Comparison of ENCODE assay signal across 7 cellular contexts in the genomic region with DNA sequence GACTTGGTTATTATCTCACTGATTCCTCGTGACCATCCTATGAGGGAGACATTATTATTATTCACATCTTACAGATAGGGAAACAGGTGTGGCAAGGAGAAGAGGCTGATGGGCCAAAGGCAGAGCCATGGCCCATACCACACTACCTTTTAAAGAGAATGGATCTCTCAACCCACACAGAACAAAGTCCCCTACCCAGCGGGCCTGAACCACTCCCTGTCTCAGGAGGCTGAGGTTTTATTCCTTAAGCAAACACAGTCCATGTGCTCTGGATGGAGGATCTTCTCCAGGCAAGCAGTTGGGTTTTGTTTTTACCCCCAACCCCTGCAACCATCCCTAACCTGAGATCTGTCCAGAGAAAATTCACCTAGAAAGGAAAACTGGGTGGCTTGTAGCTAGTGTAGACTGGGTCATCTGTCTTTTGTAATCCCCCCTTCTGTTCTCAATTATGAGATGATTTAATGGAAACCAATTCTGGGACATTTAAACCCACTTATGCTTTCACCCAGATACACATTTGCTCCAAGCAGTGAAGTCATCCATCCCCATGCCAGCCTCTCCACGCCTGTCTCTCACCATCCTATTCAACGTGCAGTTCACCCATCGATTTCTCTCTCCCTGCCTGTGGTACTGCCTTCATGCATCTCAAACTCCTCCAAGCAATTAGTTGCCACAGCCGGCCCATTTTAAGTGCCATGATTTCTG. TPM values are rescaled to one million over a fixed set of nuclear protein-coding genes. Genes with fewer than 3 reads are reported as not detected.
DNase-seq lines count a peak whose midpoint lies in the region; ATAC-seq and TF ChIP-seq lines count a peak whose summit lies in the region.

No MANE protein-coding gene starts in this region.

- DNase-seq in GM23248, result no peak
- no peak for DNase-seq in PC-9
- DNase-seq in endodermal cell, result no peak
- DNase-seq in AML-193 (lab: John Stamatoyannopoulos, UW), result no peak
- DNase-seq in NCI-H1092 (lab: John Stamatoyannopoulos, UW), result no peak

- H2AFZ ChIP-seq in GM23248, result peak overlapping the region; percentile 94; the same call in 1 of the 2 replicates
- peak overlapping the region; percentile 82 for H2AFZ ChIP-seq in PC-9

- H3K4me3 Mint-ChIP-seq in endodermal cell, result no peak overlapping the region

- no peaks in the 10 kb centered on the region for H4K20me1 ChIP-seq in GM23248 (ENCODE audit: insufficient read depth)
- no peaks in the 10 kb centered on the region for H4K20me1 ChIP-seq in PC-9 (ENCODE audit: insufficient read depth)

- H3K27me3 ChIP-seq in GM23248 (replicated peaks; ENCODE audit: insufficient read depth) (no peaks in the 10 kb centered on the region), PC-9 (ENCODE audit: insufficient read depth, low read depth) (no peaks in the 10 kb centered on the region), endodermal cell (ENCODE audit: control insufficient read depth, insufficient read depth, low read length, poor library complexity, severe bottlenecking) (peaks cover 13% of the 10 kb centered on the region), skeletal muscle satellite cell (ENCODE audit: control insufficient read depth, insufficient read depth, low read length) (no peaks in the 10 kb centered on the region)

- peaks cover 35% of the 10 kb centered on the region for H3K4me1 Mint-ChIP-seq in endodermal cell

- TF ChIP-seq CTCF in PC-9 (conservative IDR thresholded peaks at IDR 0.05) (no peak), endodermal cell (conservative IDR thresholded peaks at IDR 0.05) (no peak)

- ATAC-seq in HG02642 (IDR thresholded peaks at IDR 0.05; ENCODE audit: poor library complexity, unreplicated experiment), result no peak

- H3K4me2 ChIP-seq in GM23248 (ENCODE audit: unreplicated experiment) (peak overlapping the region; percentile 95), PC-9 (peak overlapping the region; percentile 97), skeletal muscle satellite cell (ENCODE audit: low read length) (peak overlapping the region; percentile 90)

- H3K9me2 ChIP-seq in GM23248 (ENCODE audit: insufficient read depth) (no peaks in the 10 kb centered on the region), PC-9 (ENCODE audit: insufficient read depth) (no peaks in the 10 kb centered on the region)

- H3K9me3 Mint-ChIP-seq in endodermal cell, result no peaks in the 10 kb centered on the region

- peak overlapping the region; percentile 93; the same call in 1 of the 2 replicates for H3K4me3 ChIP-seq in GM23248
- peak overlapping the region; percentile 87; the same call in 1 of the 2 replicates for H3K4me3 ChIP-seq in PC-9
- H3K4me3 ChIP-seq in endodermal cell (ENCODE audit: low read length), result peak overlapping the region; percentile 82
- peak overlapping the region; percentile 82 for H3K4me3 ChIP-seq in skeletal muscle satellite cell (ENCODE audit: low read length)

- H3F3A ChIP-seq in GM23248 (ENCODE audit: insufficient read depth), result no peaks in the 10 kb centered on the region
- H3F3A ChIP-seq in PC-9 (ENCODE audit: insufficient read depth, low read depth), result peaks cover 36% of the 10 kb centered on the region

- H3K79me2 ChIP-seq in GM23248 (ENCODE audit: insufficient read depth) (no peaks in the 10 kb centered on the region), PC-9 (ENCODE audit: low read depth) (peaks cover 22% of the 10 kb centered on the region)

- H3K27me3 Mint-ChIP-seq in endodermal cell (ENCODE audit: insufficient read depth), result peaks cover 29% of the 10 kb centered on the region

- no TSS peak for BruUV-seq in PC-9 (replicated peaks; lab: Mats Ljungman, UMichigan)

- H3K9me3 ChIP-seq in GM23248 (ENCODE audit: low read depth) (no peaks in the 10 kb centered on the region), PC-9 (ENCODE audit: insufficient read depth, low read depth) (no peaks in the 10 kb centered on the region), endodermal cell (ENCODE audit: control insufficient read depth, low read length) (no peaks in the 10 kb centered on the region), skeletal muscle satellite cell (replicated peaks; ENCODE audit: low read length) (no peaks in the 10 kb centered on the region)

- WGBS in GM23248 (ENCODE audit: low coverage in 1 of 2, low lambda C conversion rate in 2 of 2, missing lambda C conversion rate in 2 of 2), 2 experiments, result 68% methylated on average over 6 of the region's 6 CpGs
- WGBS in endodermal cell (ENCODE audit: insufficient coverage in 1 of 2, insufficient read length in 1 of 2), 2 experiments, result 92 to 94% methylated on average over 4 to 5 of the region's 6 CpGs

- in situ Hi-C loops in GM23248 (cut with MboI), result no loop called here

- CTCF ChIA-PET in PC-9 (lab: Charles Lee), result interaction anchor here (0.6 kb wide), 1 partner anchor 166 kb away, joined by 4 read pairs; no protein-coding TSS in a partner anchor

- H3K36me3 ChIP-seq in GM23248 (ENCODE audit: low read depth), result no peaks in the 10 kb centered on the region; the same call in 1 of the 2 replicates
- no peaks in the 10 kb centered on the region for H3K36me3 ChIP-seq in PC-9 (ENCODE audit: low read depth)
- peaks cover 11% of the 10 kb centered on the region for H3K36me3 ChIP-seq in endodermal cell (ENCODE audit: control insufficient read depth, insufficient read depth, low read length)
- peaks cover 8% of the 10 kb centered on the region for H3K36me3 ChIP-seq in skeletal muscle satellite cell (ENCODE audit: insufficient read depth, low read length)

- intact Hi-C loops in PC-9 (cut with micrococcal nuclease; ENCODE audit: unreplicated experiment), result no loop called here

- H3K27ac Mint-ChIP-seq in endodermal cell, result no peak overlapping the region

- H3K36me3 Mint-ChIP-seq in endodermal cell (ENCODE audit: low read depth), result peaks cover 5% of the 10 kb centered on the region

- POLR2A ChIA-PET in PC-9 (lab: Charles Lee; ENCODE audit: unreplicated experiment), result interaction anchor here (0.7 kb wide), 1 partner anchor 280 kb away, joined by 7 read pairs; no protein-coding TSS in a partner anchor

- H3K4me1 ChIP-seq in GM23248 (ENCODE audit: insufficient read depth) (no peaks in the 10 kb centered on the region), PC-9 (replicated peaks; ENCODE audit: insufficient read depth) (peaks cover 49% of the 10 kb centered on the region), endodermal cell (ENCODE audit: control insufficient read depth, insufficient read depth, low read length) (peaks cover 8% of the 10 kb centered on the region), skeletal muscle satellite cell (ENCODE audit: control insufficient read depth, insufficient read depth, low read length) (peaks cover 20% of the 10 kb centered on the region)

- H3K27ac ChIP-seq in GM23248 (no peak overlapping the region), PC-9 (peak overlapping the region; percentile 76), endodermal cell (ENCODE audit: low read depth, low read length) (no peak overlapping the region)

- peak overlapping the region; percentile 92; the same call in 1 of the 2 replicates for H3K9ac ChIP-seq in GM23248
- H3K9ac ChIP-seq in endodermal cell (ENCODE audit: extremely low read depth, low read length, poor library complexity, severe bottlenecking), result no peak overlapping the region
- H3K9ac ChIP-seq in skeletal muscle satellite cell (ENCODE audit: low read depth, low read length), result peak overlapping the region; percentile 84

RNA-seq across cellular contexts. Expression of gene PHF19, which starts 2.0 kb away (rescaled TPM):
- 16.7 and 28.2 TPM in 2 replicates for total RNA-seq in GM23248 (2014; rRNA removed; shearing (Covaris generic))
- 15.1 and 17.1 TPM in 2 replicates for polyA plus RNA-seq in GM23248 (2016; fragmentation: Nextera tagmentation; extraction: Ambion mirVana)
- total RNA-seq in PC-9 (2021), result 66.4 and 72.9 TPM in 2 replicates
- total RNA-seq in endodermal cell, result 10 to 100 TPM; 17.9 to 21.9 TPM
- 30.5 TPM for polyA plus RNA-seq in endodermal cell (2013, experiment 1 of 2)
- polyA plus RNA-seq in endodermal cell (2013, experiment 2 of 2), result 27.9 TPM
- total RNA-seq in skeletal muscle satellite cell (2012; rRNA removed), result 21.0 and 25.8 TPM in 2 replicates

RNA-seq across cellular contexts. Expression of gene PSMD5, which starts 32.3 kb away (rescaled TPM):
- 34.7 and 37.2 TPM in 2 replicates for total RNA-seq in GM23248 (2014; rRNA removed; shearing (Covaris generic))
- polyA plus RNA-seq in GM23248 (2016; fragmentation: Nextera tagmentation; extraction: Ambion mirVana), result 43.1 and 43.3 TPM in 2 replicates
- total RNA-seq in PC-9 (2021), result 86.4 and 96.2 TPM in 2 replicates
- total RNA-seq in endodermal cell, result 10 to 100 TPM; 21.8 to 52.7 TPM
- polyA plus RNA-seq in endodermal cell (2013, experiment 1 of 2), result 29.3 TPM
- 28.7 TPM for polyA plus RNA-seq in endodermal cell (2013, experiment 2 of 2)
- total RNA-seq in skeletal muscle satellite cell (2012; rRNA removed), result 30.7 and 33.0 TPM in 2 replicates

RNA-seq across cellular contexts. Expression of gene TRAF1, which starts 51.6 kb away (rescaled TPM):
- 0.38 and 0.54 TPM in 2 replicates for total RNA-seq in GM23248 (2014; rRNA removed; shearing (Covaris generic))
- 0.54 and 0.75 TPM in 2 replicates for polyA plus RNA-seq in GM23248 (2016; fragmentation: Nextera tagmentation; extraction: Ambion mirVana)
- 2.7 and 2.9 TPM in 2 replicates for total RNA-seq in PC-9 (2021)
- total RNA-seq in endodermal cell, result 1 to 10 TPM; 3.6 to 8.2 TPM
- 3.1 TPM for polyA plus RNA-seq in endodermal cell (2013, experiment 1 of 2)
- polyA plus RNA-seq in endodermal cell (2013, experiment 2 of 2), result 2.6 TPM
- total RNA-seq in skeletal muscle satellite cell (2012; rRNA removed), result 1.1 and 4.1 TPM in 2 replicates
